In genomic region chr2:20551945-20552328, GRCh38 we compare ENCODE assay signal across 15 cellular contexts.
A peak's percentile ranks its signal among the peaks of the same experiment; 100 is the strongest.
DNase-seq lines count a peak whose midpoint lies in the region; ATAC-seq and TF ChIP-seq lines count a peak whose summit lies in the region.
"Had no signal": no experiment of that assay in that cellular context is flagged by ENCODE, and none has a peak within 500 bp of the region (broad histone marks: within the 10 kb centered on the region; RNA-seq: fewer than 3 reads in every experiment).

No MANE protein-coding gene starts in this region.

- no peaks in the 10 kb centered on the region for H3K9me3 ChIP-seq in endodermal cell (ENCODE audit: control insufficient read depth, low read length)
- H3K9me3 ChIP-seq in gastrocnemius medialis: no peaks in the 10 kb centered on the region
- H3K9me3 ChIP-seq: A549 had no signal

- H3K27ac ChIP-seq in C4-2B: peak overlapping the region; percentile 59
- H3K27ac ChIP-seq in KMS-11: no peak overlapping the region
- H3K27ac ChIP-seq in endodermal cell (ENCODE audit: low read depth, low read length): peak overlapping the region; percentile 84
- peak overlapping the region; percentile 68 to 88 (median 75) for H3K27ac ChIP-seq in gastrocnemius medialis
- H3K27ac ChIP-seq: A549 had no signal

- POLR2A ChIA-PET in activated CD8-positive, alpha-beta T cell treated with anti-CD3 and anti-CD28 coated beads for 36 hours (lab: Charles Lee): no interaction called here

- ATAC-seq in gastrocnemius medialis: peak in 1 of 2 donors; percentile 4
- no peak for ATAC-seq in HG03442 (IDR thresholded peaks at IDR 0.05; ENCODE audit: unreplicated experiment)
- ATAC-seq in activated CD8-positive, alpha-beta T cell treated with anti-CD3 and anti-CD28 coated beads for 36 hours: no peak

- no peaks in the 10 kb centered on the region for H3K27me3 Mint-ChIP-seq in endodermal cell (ENCODE audit: insufficient read depth)
- peaks cover 1% of the 10 kb centered on the region for H3K27me3 Mint-ChIP-seq in activated CD8-positive, alpha-beta T cell treated with anti-CD3 and anti-CD28 coated beads for 36 hours

- H4K20me1 ChIP-seq in KMS-11 (ENCODE audit: insufficient read depth): no peaks in the 10 kb centered on the region

- H3K27me3 ChIP-seq in KMS-11 (ENCODE audit: insufficient read depth, low read depth): no peaks in the 10 kb centered on the region
- H3K27me3 ChIP-seq in endodermal cell (ENCODE audit: control insufficient read depth, insufficient read depth, low read length, poor library complexity, severe bottlenecking): no peaks in the 10 kb centered on the region
- no peaks in the 10 kb centered on the region for H3K27me3 ChIP-seq in gastrocnemius medialis

- DNase-seq in endodermal cell (no peak), gastrocnemius medialis (no peak), HUDEP-2 (lab: John Stamatoyannopoulos, UW; ENCODE audit: unreplicated experiment in 76 of 76) (no peak), A172 (ENCODE audit: low spot score) (no peak)
- DNase-seq in activated CD8-positive, alpha-beta T cell treated with anti-CD3 and anti-CD28 coated beads for 36 hours: no peak
- DNase-seq: Calu3; CD4-positive, CD25-positive, alpha-beta regulatory T cell; GOT3; NCI-H1436 treated with DMSO at 0.1 percent for 48 hours; NCI-H226; NCI-H526 had no signal

- H3K36me3 ChIP-seq in KMS-11 (ENCODE audit: insufficient read depth): no peaks in the 10 kb centered on the region
- no peaks in the 10 kb centered on the region for H3K36me3 ChIP-seq in endodermal cell (ENCODE audit: control insufficient read depth, insufficient read depth, low read length)
- H3K36me3 ChIP-seq in gastrocnemius medialis: no peaks in the 10 kb centered on the region

- no peak overlapping the region for H3K4me2 ChIP-seq in KMS-11
- H3K4me2 ChIP-seq: A549 had no signal

- no peak for TF ChIP-seq POLR2A in gastrocnemius medialis (IDR thresholded peaks at IDR 0.05)

- intact Hi-C loops in gastrocnemius medialis (cut with DNase I; ENCODE audit: low total_unique reads): loop anchor here (2.0 kb wide), 1 partner anchor 27 kb away; no protein-coding TSS in a partner anchor
- intact Hi-C loops in activated CD8-positive, alpha-beta T cell treated with anti-CD3 and anti-CD28 coated beads for 36 hours (cut with micrococcal nuclease): no loop called here

- H3K4me3 ChIP-seq in KMS-11 (IDR thresholded peaks at IDR 0.05; ENCODE audit: insufficient read depth, low read depth, low read length) (no peak overlapping the region), endodermal cell (ENCODE audit: low read length) (no peak overlapping the region), gastrocnemius medialis (no peak overlapping the region)
- H3K4me3 ChIP-seq: A549 had no signal

- H3K9ac ChIP-seq in KMS-11 (no peak overlapping the region), endodermal cell (ENCODE audit: extremely low read depth, low read length, poor library complexity, severe bottlenecking) (no peak overlapping the region)

- 90 to 100% methylated on average over 5 of the region's 5 CpGs for WGBS in endodermal cell (ENCODE audit: insufficient coverage in 1 of 2, insufficient read length in 1 of 2), 2 experiments

- no peak overlapping the region for H3K27ac Mint-ChIP-seq in endodermal cell
- H3K27ac Mint-ChIP-seq in activated CD8-positive, alpha-beta T cell treated with anti-CD3 and anti-CD28 coated beads for 36 hours: no peak overlapping the region
- H3K27ac Mint-ChIP-seq: CD4-positive, CD25-positive, alpha-beta regulatory T cell had no signal

- in situ Hi-C loops in gastrocnemius medialis (cut with MboI; ENCODE audit: low sequenced_read_pairs in 4 of 4): no loop called here

- peaks cover 12% of the 10 kb centered on the region for H3K4me1 Mint-ChIP-seq in endodermal cell
- H3K4me1 Mint-ChIP-seq in activated CD8-positive, alpha-beta T cell treated with anti-CD3 and anti-CD28 coated beads for 36 hours (ENCODE audit: low read depth): no peaks in the 10 kb centered on the region
- H3K4me1 Mint-ChIP-seq: CD4-positive, CD25-positive, alpha-beta regulatory T cell had no signal

- TF ChIP-seq CTCF in C4-2B (conservative IDR thresholded peaks at IDR 0.05): no peak
- no peak for TF ChIP-seq CTCF in KMS-11 (conservative IDR thresholded peaks at IDR 0.05; ENCODE audit: low read depth, low read length)
- no peak for TF ChIP-seq CTCF in endodermal cell (conservative IDR thresholded peaks at IDR 0.05)
- TF ChIP-seq CTCF in gastrocnemius medialis (IDR thresholded peaks at IDR 0.05 in 4 of 5, conservative IDR thresholded peaks at IDR 0.05 in 1 of 5): no peak
- no peak for TF ChIP-seq CTCF in activated CD8-positive, alpha-beta T cell treated with anti-CD3 and anti-CD28 coated beads for 36 hours (IDR thresholded peaks at IDR 0.05)

- no peak overlapping the region for H3K4me3 Mint-ChIP-seq in endodermal cell
- H3K4me3 Mint-ChIP-seq in activated CD8-positive, alpha-beta T cell treated with anti-CD3 and anti-CD28 coated beads for 36 hours: no peak overlapping the region
- H3K4me3 Mint-ChIP-seq: CD4-positive, CD25-positive, alpha-beta regulatory T cell had no signal

- H3K9me3 Mint-ChIP-seq in endodermal cell: no peaks in the 10 kb centered on the region
- no peaks in the 10 kb centered on the region for H3K9me3 Mint-ChIP-seq in activated CD8-positive, alpha-beta T cell treated with anti-CD3 and anti-CD28 coated beads for 36 hours
- H3K9me3 Mint-ChIP-seq: CD4-positive, CD25-positive, alpha-beta regulatory T cell had no signal

- H3K36me3 Mint-ChIP-seq in endodermal cell (ENCODE audit: low read depth): no peaks in the 10 kb centered on the region
- no peaks in the 10 kb centered on the region for H3K36me3 Mint-ChIP-seq in activated CD8-positive, alpha-beta T cell treated with anti-CD3 and anti-CD28 coated beads for 36 hours (ENCODE audit: low read depth)
- H3K36me3 Mint-ChIP-seq: CD4-positive, CD25-positive, alpha-beta regulatory T cell had no signal

- CTCF ChIA-PET in activated CD8-positive, alpha-beta T cell treated with anti-CD3 and anti-CD28 coated beads for 36 hours (lab: Charles Lee): no interaction called here

- 0 out of 2 replicates have a peak overlapping the region, but pooled peaks have one; percentile 16 for H2AFZ ChIP-seq in KMS-11 (ENCODE audit: low read depth)

- no peaks in the 10 kb centered on the region for H3K79me2 ChIP-seq in KMS-11 (ENCODE audit: insufficient read depth, low read depth)

- peaks cover 7% of the 10 kb centered on the region for H3K4me1 ChIP-seq in KMS-11 (ENCODE audit: low read depth, poor library complexity, severe bottlenecking)
- no peaks in the 10 kb centered on the region for H3K4me1 ChIP-seq in endodermal cell (ENCODE audit: control insufficient read depth, insufficient read depth, low read length)
- peaks cover 17 to 27% of the 10 kb centered on the region in 2 donors for H3K4me1 ChIP-seq in gastrocnemius medialis
- H3K4me1 ChIP-seq: A549 had no signal
